In genomic region chr5:150624334-150625163, GRCh38 we compare ENCODE assay signal across 8 cellular contexts. TPM values are rescaled to one million over a fixed set of nuclear protein-coding genes. Genes with fewer than 3 reads are reported as not detected.
A peak's percentile ranks its signal among the peaks of the same experiment; 100 is the strongest.
DNase-seq lines count a peak whose midpoint lies in the region; ATAC-seq and TF ChIP-seq lines count a peak whose summit lies in the region.

No MANE protein-coding gene starts in this region.

- no peaks in the 10 kb centered on the region for H3K36me3 ChIP-seq in CD4-positive, alpha-beta memory T cell (ENCODE audit: insufficient read depth, low read length)
- H3K36me3 ChIP-seq in RWPE2 (ENCODE audit: low read depth), result no peaks in the 10 kb centered on the region

- H3K4me1 ChIP-seq in CD4-positive, alpha-beta memory T cell (ENCODE audit: insufficient read depth, low read length), result peaks cover 20% of the 10 kb centered on the region
- no peaks in the 10 kb centered on the region for H3K4me1 ChIP-seq in RWPE2 (ENCODE audit: insufficient read depth, poor library complexity, severe bottlenecking)

- DNase-seq in CD4-positive, alpha-beta memory T cell, result peak; percentile 9 to 44 (median 25)
- DNase-seq in RWPE2 (ENCODE audit: low spot score) (no peak), immature natural killer cell (no peak), NCI-H510A treated with DMSO at 0.1 percent for 48 hours (lab: John Stamatoyannopoulos, UW) (no peak), hippocampal formation (lab: John Stamatoyannopoulos, UW) (no peak)
- DNase-seq in stimulated activated CD4-positive, alpha-beta T cell treated with anti-CD3 and anti-CD28 coated beads, Interleukin-2, amount 100 ng/mL, for 48 hours, result peak; percentile 8 to 10

- H3K4me1 Mint-ChIP-seq in CD4-positive, alpha-beta memory T cell, result peaks cover 12 to 16% (median 16%) of the 10 kb centered on the region in 4 donors
- peaks cover 55% of the 10 kb centered on the region for H3K4me1 Mint-ChIP-seq in brain
- peaks cover 7 to 11% of the 10 kb centered on the region in 2 donors for H3K4me1 Mint-ChIP-seq in immature natural killer cell

- peak overlapping the region; percentile 78 to 92 (median 90) for H3K4me3 Mint-ChIP-seq in CD4-positive, alpha-beta memory T cell
- peak overlapping the region; percentile 81 to 87 (median 85) for H3K4me3 Mint-ChIP-seq in brain
- H3K4me3 Mint-ChIP-seq in immature natural killer cell, result peak overlapping the region; percentile 79 to 93 (median 85)

- H3K27ac ChIP-seq in CD4-positive, alpha-beta memory T cell (ENCODE audit: low read depth, low read length), result no peak overlapping the region
- no peak overlapping the region for H3K27ac ChIP-seq in RWPE2 (ENCODE audit: poor library complexity, severe bottlenecking)

- H3K27ac Mint-ChIP-seq in CD4-positive, alpha-beta memory T cell, result peak overlapping the region in 5 of 7 donors; percentile 33 to 88 (median 81)
- peak overlapping the region; percentile 44 to 92 (median 69) for H3K27ac Mint-ChIP-seq in brain
- peak overlapping the region in 1 of 6 donors; percentile 78 for H3K27ac Mint-ChIP-seq in immature natural killer cell

- CTCF ChIA-PET in CD4-positive, alpha-beta memory T cell (lab: Charles Lee; ENCODE audit: partially characterized antibody), result no interaction called here

- no peaks in the 10 kb centered on the region for H3K27me3 ChIP-seq in CD4-positive, alpha-beta memory T cell (ENCODE audit: insufficient read depth, low read length)
- H3K27me3 ChIP-seq in RWPE2 (ENCODE audit: insufficient read depth, poor library complexity, severe bottlenecking), result no peaks in the 10 kb centered on the region

- no peaks in the 10 kb centered on the region for H3K9me3 ChIP-seq in CD4-positive, alpha-beta memory T cell (ENCODE audit: control insufficient read depth in 1 of 2, low read length in 2 of 2)
- no peaks in the 10 kb centered on the region for H3K9me3 ChIP-seq in RWPE2 (ENCODE audit: severe bottlenecking)

- POLR2A ChIA-PET in CD4-positive, alpha-beta memory T cell (lab: Charles Lee; ENCODE audit: partially characterized antibody), result interaction anchor here (1.7 kb wide), 1 partner anchor 76 kb away, joined by 5 read pairs; the partner anchor contains the start of gene RBM22

- no peaks in the 10 kb centered on the region for H3K36me3 Mint-ChIP-seq in CD4-positive, alpha-beta memory T cell
- H3K36me3 Mint-ChIP-seq in brain (no peaks in the 10 kb centered on the region), immature natural killer cell (no peaks in the 10 kb centered on the region)

- intact Hi-C loops in CD4-positive, alpha-beta memory T cell (cut with micrococcal nuclease), result no loop called here

- ATAC-seq in GM21576 (IDR thresholded peaks at IDR 0.05; ENCODE audit: unreplicated experiment), result peak; percentile 28
- ATAC-seq in RWPE2 (ENCODE audit: low read depth), result peak; percentile 35

- TF ChIP-seq CTCF in RWPE2 (IDR thresholded peaks at IDR 0.05; ENCODE audit: poor library complexity, severe bottlenecking), result peak; percentile 32
- TF ChIP-seq CTCF in brain (conservative IDR thresholded peaks at IDR 0.05), result peak in 1 of 2 experiments; percentile 30

- H3K27me3 Mint-ChIP-seq in CD4-positive, alpha-beta memory T cell, result peaks cover 1 to 16% of the 10 kb centered on the region in 2 donors
- peaks cover 12% of the 10 kb centered on the region for H3K27me3 Mint-ChIP-seq in brain
- H3K27me3 Mint-ChIP-seq in immature natural killer cell (ENCODE audit: low read depth in 3 of 3), result peaks cover 4 to 18% (median 12%) of the 10 kb centered on the region in 3 donors

- H3K9me3 Mint-ChIP-seq in CD4-positive, alpha-beta memory T cell, result no peaks in the 10 kb centered on the region
- H3K9me3 Mint-ChIP-seq in brain, result no peaks in the 10 kb centered on the region
- H3K9me3 Mint-ChIP-seq in immature natural killer cell, result no peaks in the 10 kb centered on the region

- H3K4me3 ChIP-seq in CD4-positive, alpha-beta memory T cell (ENCODE audit: low read length in 2 of 2), result peak overlapping the region in 1 of 2 donors; percentile 47
- peak overlapping the region; percentile 70 for H3K4me3 ChIP-seq in RWPE2 (ENCODE audit: severe bottlenecking)

RNA-seq across cellular contexts. Expression of gene SYNPO, which starts 15.9 kb away (rescaled TPM):
- total RNA-seq in CD4-positive, alpha-beta memory T cell, result under 1 TPM in 1 of 2 experiments, not detected in 1; 0.06 TPM
- not detected for polyA plus RNA-seq in CD4-positive, alpha-beta memory T cell
- polyA plus RNA-seq in brain (ENCODE audit: insufficient read depth, low read depth, low replicate concordance) (50.7 TPM), immature natural killer cell (not detected)

RNA-seq across cellular contexts. Expression of gene MYOZ3, which starts 36.5 kb away (rescaled TPM):
- total RNA-seq in CD4-positive, alpha-beta memory T cell, result not detected
- not detected for polyA plus RNA-seq in CD4-positive, alpha-beta memory T cell
- polyA plus RNA-seq in brain (ENCODE audit: insufficient read depth, low read depth, low replicate concordance), result 0.24 TPM
- not detected for polyA plus RNA-seq in immature natural killer cell

Comparison
In these comparisons a context has a peak if more than half of its experiments do, and no peak if none do; other contexts are left out.
1. DNase-seq: peak in CD4-positive, alpha-beta memory T cell (5 of 5) and stimulated activated CD4-positive, alpha-beta T cell treated with anti-CD3 and anti-CD28 coated beads, Interleukin-2, amount 100 ng/mL, for 48 hours (2 of 2); none in RWPE2 (single experiment), immature natural killer cell (0 of 3), NCI-H510A treated with DMSO at 0.1 percent for 48 hours (single experiment) and hippocampal formation (0 of 2).
2. RNA of gene SYNPO, which starts 15.9 kb away (polyA plus RNA-seq): 50.7 TPM in brain (single experiment); not detected in CD4-positive, alpha-beta memory T cell and not detected in immature natural killer cell; every median in the first group is over 10 times any median in the second.
3. Peak in every context shown above with its lines, with median percentiles within 50 percentile points of each other: H3K4me3 Mint-ChIP-seq.